In the genomic region with DNA sequence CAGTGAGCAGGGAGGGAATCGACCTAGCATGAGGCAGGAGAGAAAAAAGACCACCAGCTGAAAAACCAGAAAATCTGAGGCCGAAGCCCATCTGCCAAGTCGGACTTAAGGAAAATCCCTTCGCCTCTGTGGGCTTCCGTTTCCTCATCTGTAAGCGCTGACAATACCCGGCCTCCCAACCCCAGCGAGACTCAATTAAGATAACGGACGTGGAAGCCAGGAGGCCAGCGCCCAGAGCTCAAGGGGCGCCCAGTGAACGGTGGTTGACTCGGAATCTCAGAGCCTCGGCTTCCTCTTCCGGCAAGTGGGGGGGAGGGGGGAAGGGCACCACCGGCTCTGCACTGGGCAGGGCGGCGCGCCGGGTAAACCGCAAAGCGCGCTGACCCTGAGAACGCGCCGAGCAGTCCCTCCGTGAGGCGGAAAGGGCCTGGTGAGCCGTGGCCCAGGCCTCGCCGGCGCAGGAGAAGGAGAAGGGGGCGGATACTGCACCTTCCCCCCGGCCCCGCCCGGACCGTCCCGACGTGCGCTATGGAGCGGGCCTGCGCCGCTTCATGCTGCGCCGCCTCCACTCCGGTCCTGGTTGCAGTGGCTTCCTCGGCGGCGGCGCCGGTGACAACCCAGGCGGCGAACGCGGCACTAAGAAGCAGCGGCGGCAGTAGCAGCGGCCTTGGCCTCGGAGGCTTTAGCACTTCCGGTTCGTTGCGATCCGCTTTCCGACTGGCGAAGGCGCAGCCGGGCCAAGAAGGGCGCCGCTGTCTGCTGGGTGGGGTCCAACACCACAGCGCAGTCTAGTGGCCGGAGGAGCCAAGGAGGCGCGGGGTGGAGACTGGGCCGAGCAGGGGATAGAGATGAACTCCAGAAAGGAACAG, we compare ENCODE assay signal across 1 cellular context.
TF ChIP-seq lines count a peak whose summit lies in the region.

DPP8 (minus strand) TSS at position 693 of the 869 bp plus-strand sequence. CDS start 5,136 bp downstream, outside the sequence.

TF ChIP-seq in HepG2, 621 proteins besides CTCF, POLR2A, EP300 and RAD21 (continued from another document and continues in another):
- TF ChIP-seq, protein P1, sequence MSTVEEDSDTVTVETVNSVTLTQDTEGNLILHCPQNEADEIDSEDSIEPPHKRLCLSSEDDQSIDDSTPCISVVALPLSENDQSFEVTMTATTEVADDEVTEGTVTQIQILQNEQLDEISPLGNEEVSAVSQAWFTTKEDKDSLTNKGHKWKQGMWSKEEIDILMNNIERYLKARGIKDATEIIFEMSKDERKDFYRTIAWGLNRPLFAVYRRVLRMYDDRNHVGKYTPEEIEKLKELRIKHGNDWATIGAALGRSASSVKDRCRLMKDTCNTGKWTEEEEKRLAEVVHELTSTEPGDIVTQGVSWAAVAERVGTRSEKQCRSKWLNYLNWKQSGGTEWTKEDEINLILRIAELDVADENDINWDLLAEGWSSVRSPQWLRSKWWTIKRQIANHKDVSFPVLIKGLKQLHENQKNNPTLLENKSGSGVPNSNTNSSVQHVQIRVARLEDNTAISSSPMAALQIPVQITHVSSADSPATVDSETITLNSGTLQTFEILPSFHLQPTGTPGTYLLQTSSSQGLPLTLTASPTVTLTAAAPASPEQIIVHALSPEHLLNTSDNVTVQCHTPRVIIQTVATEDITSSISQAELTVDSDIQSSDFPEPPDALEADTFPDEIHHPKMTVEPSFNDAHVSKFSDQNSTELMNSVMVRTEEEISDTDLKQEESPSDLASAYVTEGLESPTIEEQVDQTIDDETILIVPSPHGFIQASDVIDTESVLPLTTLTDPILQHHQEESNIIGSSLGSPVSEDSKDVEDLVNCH (CRISPR knock-in tag; IDR thresholded peaks at IDR 0.05), result peak; percentile 33; the same call in 1 of the 2 replicates
- TF ChIP-seq ZFP36L2 (CRISPR knock-in tag; IDR thresholded peaks at IDR 0.05) (peak; percentile 67; the same call in 1 of the 2 replicates), DZIP1 (CRISPR knock-in tag; IDR thresholded peaks at IDR 0.05) (peak; percentile 85; the same call in 1 of the 2 replicates), ZNF768 (CRISPR knock-in tag; IDR thresholded peaks at IDR 0.05) (peak; percentile 85), SMAD3 (CRISPR knock-in tag; IDR thresholded peaks at IDR 0.05) (peak; percentile 86), ZNF256 (CRISPR knock-in tag; conservative IDR thresholded peaks at IDR 0.05) (0 out of 2 replicates have a peak, but pooled peaks have one; percentile 19), DNMT1 (CRISPR knock-in tag; IDR thresholded peaks at IDR 0.05) (peak; percentile 67), MTERF4 (CRISPR knock-in tag; IDR thresholded peaks at IDR 0.05) (peak; percentile 93), CCAR2 (optimal IDR thresholded peaks at IDR 0.05; ENCODE audit: low read depth, low read length) (peak; percentile 88), ZNF24 (IDR thresholded peaks at IDR 0.05) (no peak), ATF7-NPFF (CRISPR knock-in tag; IDR thresholded peaks at IDR 0.05; ENCODE audit: low read depth) (peak; percentile 88), RBM39 (IDR thresholded peaks at IDR 0.05; ENCODE audit: low read depth, low read length, poor library complexity, severe bottlenecking) (peak; percentile 81), TBX2 (CRISPR knock-in tag; IDR thresholded peaks at IDR 0.05; ENCODE audit: borderline replicate concordance) (peak; percentile 90), PRDM10 (CRISPR knock-in tag; IDR thresholded peaks at IDR 0.05; ENCODE audit: low read depth) (peak; percentile 56; the same call in 1 of the 2 replicates), SSRP1 (CRISPR knock-in tag; IDR thresholded peaks at IDR 0.05) (peak; percentile 37; the same call in 1 of the 2 replicates), ZNF556 (CRISPR knock-in tag; IDR thresholded peaks at IDR 0.05; ENCODE audit: borderline replicate concordance) (peak; percentile 97), ZNF772 (CRISPR knock-in tag; IDR thresholded peaks at IDR 0.05) (peak; percentile 64; the same call in 1 of the 2 replicates), ZNF224 (CRISPR knock-in tag; IDR thresholded peaks at IDR 0.05) (peak; percentile 76; the same call in 1 of the 2 replicates), HHEX (CRISPR knock-in tag; IDR thresholded peaks at IDR 0.05) (no peak), NFIB (CRISPR knock-in tag; IDR thresholded peaks at IDR 0.05; ENCODE audit: borderline replicate concordance) (no peak; the same call in 1 of the 2 replicates), ZBTB21 (CRISPR knock-in tag; IDR thresholded peaks at IDR 0.05) (0 out of 2 replicates have a peak, but pooled peaks have one; percentile 28), PRPF4 (IDR thresholded peaks at IDR 0.05; ENCODE audit: low read depth, low read length, poor library complexity, severe bottlenecking) (peak; percentile 45), HOXA3 (CRISPR knock-in tag; IDR thresholded peaks at IDR 0.05) (peak; percentile 96), SMAD9 (CRISPR knock-in tag; IDR thresholded peaks at IDR 0.05) (0 out of 2 replicates have a peak, but pooled peaks have one; percentile 68), ZNF740 (CRISPR knock-in tag; IDR thresholded peaks at IDR 0.05) (peak; percentile 98), ZBTB3 (CRISPR knock-in tag; IDR thresholded peaks at IDR 0.05; ENCODE audit: borderline replicate concordance, low read depth) (peak; percentile 92), ZIK1 (CRISPR knock-in tag; IDR thresholded peaks at IDR 0.05; ENCODE audit: borderline replicate concordance, low read depth) (peak; percentile 72), KAT8 (CRISPR knock-in tag; IDR thresholded peaks at IDR 0.05) (peak; percentile 97), RBAK (CRISPR knock-in tag; IDR thresholded peaks at IDR 0.05) (no peak), ZNF451 (CRISPR knock-in tag; IDR thresholded peaks at IDR 0.05) (peak; percentile 77), FUBP1 (CRISPR knock-in tag; IDR thresholded peaks at IDR 0.05; ENCODE audit: borderline replicate concordance) (0 out of 2 replicates have a peak, but pooled peaks have one; percentile 35), PCBP2 (optimal IDR thresholded peaks at IDR 0.05; ENCODE audit: low read depth, low read length, poor library complexity, severe bottlenecking) (no peak), IRF2 (CRISPR knock-in tag; IDR thresholded peaks at IDR 0.05) (peak; percentile 94), DDIT3 (CRISPR knock-in tag; IDR thresholded peaks at IDR 0.05) (no peak), ZNF788 (CRISPR knock-in tag; IDR thresholded peaks at IDR 0.05; ENCODE audit: borderline replicate concordance) (peak; percentile 92; the same call in 1 of the 2 replicates), HDAC1 (CRISPR knock-in tag; IDR thresholded peaks at IDR 0.05) (peak; percentile 94), KLF9 (CRISPR knock-in tag; IDR thresholded peaks at IDR 0.05; ENCODE audit: low read depth) (no peak)
- TF ChIP-seq, protein P2, sequence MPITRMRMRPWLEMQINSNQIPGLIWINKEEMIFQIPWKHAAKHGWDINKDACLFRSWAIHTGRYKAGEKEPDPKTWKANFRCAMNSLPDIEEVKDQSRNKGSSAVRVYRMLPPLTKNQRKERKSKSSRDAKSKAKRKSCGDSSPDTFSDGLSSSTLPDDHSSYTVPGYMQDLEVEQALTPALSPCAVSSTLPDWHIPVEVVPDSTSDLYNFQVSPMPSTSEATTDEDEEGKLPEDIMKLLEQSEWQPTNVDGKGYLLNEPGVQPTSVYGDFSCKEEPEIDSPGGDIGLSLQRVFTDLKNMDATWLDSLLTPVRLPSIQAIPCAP (CRISPR knock-in tag; IDR thresholded peaks at IDR 0.05; ENCODE audit: low read depth), result no peak; the same call in 1 of the 2 replicates
- TF ChIP-seq, protein P3, sequence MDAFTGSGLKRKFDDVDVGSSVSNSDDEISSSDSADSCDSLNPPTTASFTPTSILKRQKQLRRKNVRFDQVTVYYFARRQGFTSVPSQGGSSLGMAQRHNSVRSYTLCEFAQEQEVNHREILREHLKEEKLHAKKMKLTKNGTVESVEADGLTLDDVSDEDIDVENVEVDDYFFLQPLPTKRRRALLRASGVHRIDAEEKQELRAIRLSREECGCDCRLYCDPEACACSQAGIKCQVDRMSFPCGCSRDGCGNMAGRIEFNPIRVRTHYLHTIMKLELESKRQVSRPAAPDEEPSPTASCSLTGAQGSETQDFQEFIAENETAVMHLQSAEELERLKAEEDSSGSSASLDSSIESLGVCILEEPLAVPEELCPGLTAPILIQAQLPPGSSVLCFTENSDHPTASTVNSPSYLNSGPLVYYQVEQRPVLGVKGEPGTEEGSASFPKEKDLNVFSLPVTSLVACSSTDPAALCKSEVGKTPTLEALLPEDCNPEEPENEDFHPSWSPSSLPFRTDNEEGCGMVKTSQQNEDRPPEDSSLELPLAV (CRISPR knock-in tag; conservative IDR thresholded peaks at IDR 0.05; ENCODE audit: low read depth), result no peak
- TF ChIP-seq, protein P4, sequence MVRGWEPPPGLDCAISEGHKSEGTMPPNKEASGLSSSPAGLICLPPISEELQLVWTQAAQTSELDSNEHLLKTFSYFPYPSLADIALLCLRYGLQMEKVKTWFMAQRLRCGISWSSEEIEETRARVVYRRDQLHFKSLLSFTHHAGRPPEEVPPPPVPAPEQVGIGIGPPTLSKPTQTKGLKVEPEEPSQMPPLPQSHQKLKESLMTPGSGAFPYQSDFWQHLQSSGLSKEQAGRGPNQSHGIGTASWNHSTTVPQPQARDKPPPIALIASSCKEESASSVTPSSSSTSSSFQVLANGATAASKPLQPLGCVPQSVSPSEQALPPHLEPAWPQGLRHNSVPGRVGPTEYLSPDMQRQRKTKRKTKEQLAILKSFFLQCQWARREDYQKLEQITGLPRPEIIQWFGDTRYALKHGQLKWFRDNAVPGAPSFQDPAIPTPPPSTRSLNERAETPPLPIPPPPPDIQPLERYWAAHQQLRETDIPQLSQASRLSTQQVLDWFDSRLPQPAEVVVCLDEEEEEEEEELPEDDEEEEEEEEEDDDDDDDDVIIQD (CRISPR knock-in tag; IDR thresholded peaks at IDR 0.05; ENCODE audit: low read depth), result peak; percentile 80
